ENCODE assay signal across 24 cellular contexts in the genomic region with DNA sequence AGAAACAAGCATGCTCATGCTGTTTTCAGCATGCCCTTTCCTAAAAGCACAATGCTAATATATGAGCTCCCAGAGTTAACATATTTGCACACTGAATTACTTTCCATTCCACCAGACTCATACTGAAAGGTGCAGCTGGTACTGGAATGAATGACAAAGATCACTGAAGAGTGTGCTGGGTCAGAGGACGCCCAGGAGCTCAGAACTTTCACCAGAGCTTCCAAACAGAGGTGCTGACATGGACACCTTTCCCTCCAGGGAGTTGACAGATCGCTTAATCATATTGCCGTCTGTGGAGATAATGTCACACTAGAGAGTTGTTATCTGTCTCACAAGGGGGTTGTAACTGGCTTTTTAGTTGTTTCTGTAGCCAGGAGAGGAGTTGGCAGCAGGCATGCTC.
DNase-seq lines count a peak whose midpoint lies in the region; ATAC-seq and TF ChIP-seq lines count a peak whose summit lies in the region.
"Had no signal": no experiment of that assay in that cellular context is flagged by ENCODE, and none has a peak within 500 bp of the region (broad histone marks: within the 10 kb centered on the region; RNA-seq: fewer than 3 reads in every experiment).

No MANE protein-coding gene starts in this region.

- H3K4me3 ChIP-seq in parathyroid adenoma (ENCODE audit: low read depth, low read length), result no peak overlapping the region
- H3K4me3 ChIP-seq: A549, BLaER1, SK-N-MC had no signal

- POLR2A ChIA-PET in activated CD4-positive, alpha-beta T cell treated with anti-CD3 and anti-CD28 coated beads for 36 hours (lab: Charles Lee), result no interaction called here

- H3K4me2 ChIP-seq in parathyroid adenoma (ENCODE audit: low read length), result no peak overlapping the region
- H3K4me2 ChIP-seq: A549, BLaER1 had no signal

- H3K9ac ChIP-seq in parathyroid adenoma, result no peak overlapping the region
- H3K9ac ChIP-seq: BLaER1 had no signal

- no peaks in the 10 kb centered on the region for H3K36me3 Mint-ChIP-seq in activated CD4-positive, alpha-beta T cell treated with anti-CD3 and anti-CD28 coated beads for 36 hours (ENCODE audit: low read depth)
- H3K36me3 Mint-ChIP-seq: CD4-positive, alpha-beta memory T cell; T-cell had no signal

- CTCF ChIA-PET in activated CD4-positive, alpha-beta T cell treated with anti-CD3 and anti-CD28 coated beads for 36 hours (lab: Charles Lee), result no interaction called here

- no peak overlapping the region for H3K27ac ChIP-seq in parathyroid adenoma
- H3K27ac ChIP-seq: A549, BLaER1, SK-N-MC had no signal

- no peaks in the 10 kb centered on the region for H3K4me1 Mint-ChIP-seq in activated CD4-positive, alpha-beta T cell treated with anti-CD3 and anti-CD28 coated beads for 36 hours
- H3K4me1 Mint-ChIP-seq: CD4-positive, alpha-beta memory T cell; IgD-negative memory B cell; T-cell had no signal

- H3K36me3 ChIP-seq in parathyroid adenoma (ENCODE audit: control insufficient read depth, insufficient read depth, low read length), result no peaks in the 10 kb centered on the region
- H3K36me3 ChIP-seq: BLaER1 had no signal

- H3K27ac Mint-ChIP-seq in activated CD4-positive, alpha-beta T cell treated with anti-CD3 and anti-CD28 coated beads for 36 hours, result no peak overlapping the region
- H3K27ac Mint-ChIP-seq: CD4-positive, alpha-beta memory T cell; IgD-negative memory B cell; T-cell had no signal

- no peaks in the 10 kb centered on the region for H3K9me3 Mint-ChIP-seq in activated CD4-positive, alpha-beta T cell treated with anti-CD3 and anti-CD28 coated beads for 36 hours (ENCODE audit: low read depth)
- H3K9me3 Mint-ChIP-seq: CD4-positive, alpha-beta memory T cell; T-cell had no signal

- no peak for TF ChIP-seq CTCF in parathyroid adenoma (IDR thresholded peaks at IDR 0.05)

- H3K27me3 ChIP-seq in parathyroid adenoma (ENCODE audit: control insufficient read depth, insufficient read depth, low read length), result no peaks in the 10 kb centered on the region
- H3K27me3 ChIP-seq: BLaER1 had no signal

- no peaks in the 10 kb centered on the region for H3K9me3 ChIP-seq in parathyroid adenoma (ENCODE audit: control insufficient read depth, low read length)
- H3K9me3 ChIP-seq: A549, BLaER1 had no signal

- H3K79me2 ChIP-seq in parathyroid adenoma, result no peaks in the 10 kb centered on the region

- H3K27me3 Mint-ChIP-seq in activated CD4-positive, alpha-beta T cell treated with anti-CD3 and anti-CD28 coated beads for 36 hours, result peaks cover 8% of the 10 kb centered on the region
- H3K27me3 Mint-ChIP-seq: T-cell had no signal

- H3K4me3 Mint-ChIP-seq in activated CD4-positive, alpha-beta T cell treated with anti-CD3 and anti-CD28 coated beads for 36 hours, result no peak overlapping the region
- H3K4me3 Mint-ChIP-seq: CD4-positive, alpha-beta memory T cell; IgD-negative memory B cell; T-cell had no signal

- no peaks in the 10 kb centered on the region for H3K4me1 ChIP-seq in parathyroid adenoma
- H3K4me1 ChIP-seq: A549, BLaER1 had no signal

- peak; percentile 36 for ATAC-seq in activated CD4-positive, alpha-beta T cell treated with anti-CD3 and anti-CD28 coated beads for 36 hours
- ATAC-seq in HG02852 (IDR thresholded peaks at IDR 0.05; ENCODE audit: unreplicated experiment) (peak; percentile 70), HG03442 (IDR thresholded peaks at IDR 0.05; ENCODE audit: unreplicated experiment) (peak; percentile 57)
- ATAC-seq: A549, T-cell had no signal

- intact Hi-C loops in activated CD4-positive, alpha-beta T cell treated with anti-CD3 and anti-CD28 coated beads for 36 hours (cut with DNase I, micrococcal nuclease), result no loop called here

- DNase-seq in activated CD4-positive, alpha-beta T cell treated with anti-CD3 and anti-CD28 coated beads for 36 hours, result no peak
- no peak for DNase-seq in activated CD4-positive, alpha-beta T cell treated with anti-CD3 and anti-CD28 coated beads for 4 hours
- no peak for DNase-seq in NCI-H187 (lab: John Stamatoyannopoulos, UW)
- DNase-seq in HUDEP-2 (lab: John Stamatoyannopoulos, UW; ENCODE audit: unreplicated experiment in 76 of 76), result no peak
- DNase-seq in cerebellar cortex (ENCODE audit: low spot score), result no peak
- DNase-seq: CD4-positive, alpha-beta memory T cell; DMS53; EL; Karpas-422; MM.1S; NCI-H1092 treated with DMSO at 0.1 percent for 48 hours; NCI-H146; NCI-H2081 treated with DMSO at 0.1 percent for 48 hours; NCI-H510A; NCI-H748 treated with DMSO at 0.1 percent for 48 hours; SHP77; T-cell had no signal

- peak overlapping the region; percentile 20 for H2AFZ ChIP-seq in parathyroid adenoma
